In the genomic region with DNA sequence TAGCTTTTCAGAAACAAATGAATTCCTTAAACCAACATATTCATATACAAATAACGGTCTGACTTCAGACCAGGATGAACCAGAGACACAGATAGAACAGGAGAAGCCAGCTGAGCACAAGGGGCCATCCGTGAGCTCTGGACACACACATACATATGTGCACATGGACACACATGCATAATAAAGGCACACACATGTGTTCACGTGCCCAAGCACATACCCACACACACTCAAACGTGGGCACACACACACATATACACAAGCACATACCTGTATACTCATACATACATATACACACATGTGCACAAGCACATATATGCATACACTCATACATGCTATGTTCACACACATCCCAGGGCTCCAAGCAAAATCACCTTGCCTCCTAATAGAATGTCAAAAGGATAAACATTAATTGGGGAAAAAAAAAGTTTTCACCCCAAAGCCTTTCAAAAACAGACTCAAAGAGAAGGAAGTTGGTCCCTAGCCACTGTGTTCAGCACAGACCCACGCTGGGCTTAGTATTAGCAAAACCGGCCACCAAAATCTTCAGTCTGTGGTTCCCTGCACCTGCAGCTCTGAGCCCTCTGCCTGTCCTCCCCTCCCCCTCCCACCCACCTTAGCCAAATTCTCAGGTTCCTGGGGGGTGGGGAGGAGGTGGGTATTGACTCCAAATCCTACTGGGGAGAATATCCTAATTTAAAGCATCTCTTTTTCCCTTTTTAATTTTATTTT, we compare ENCODE assay signal across 1 cellular context.
TF ChIP-seq lines count a peak whose summit lies in the region.

No MANE protein-coding gene starts in this region.

TF ChIP-seq in GM12878, 131 proteins besides CTCF, POLR2A, EP300 and RAD21:
- no peak; the same call in 1 of the 2 replicates for TF ChIP-seq ZNF384 (IDR thresholded peaks at IDR 0.05; ENCODE audit: borderline replicate concordance, low read depth, low read length)
- TF ChIP-seq, protein P1, sequence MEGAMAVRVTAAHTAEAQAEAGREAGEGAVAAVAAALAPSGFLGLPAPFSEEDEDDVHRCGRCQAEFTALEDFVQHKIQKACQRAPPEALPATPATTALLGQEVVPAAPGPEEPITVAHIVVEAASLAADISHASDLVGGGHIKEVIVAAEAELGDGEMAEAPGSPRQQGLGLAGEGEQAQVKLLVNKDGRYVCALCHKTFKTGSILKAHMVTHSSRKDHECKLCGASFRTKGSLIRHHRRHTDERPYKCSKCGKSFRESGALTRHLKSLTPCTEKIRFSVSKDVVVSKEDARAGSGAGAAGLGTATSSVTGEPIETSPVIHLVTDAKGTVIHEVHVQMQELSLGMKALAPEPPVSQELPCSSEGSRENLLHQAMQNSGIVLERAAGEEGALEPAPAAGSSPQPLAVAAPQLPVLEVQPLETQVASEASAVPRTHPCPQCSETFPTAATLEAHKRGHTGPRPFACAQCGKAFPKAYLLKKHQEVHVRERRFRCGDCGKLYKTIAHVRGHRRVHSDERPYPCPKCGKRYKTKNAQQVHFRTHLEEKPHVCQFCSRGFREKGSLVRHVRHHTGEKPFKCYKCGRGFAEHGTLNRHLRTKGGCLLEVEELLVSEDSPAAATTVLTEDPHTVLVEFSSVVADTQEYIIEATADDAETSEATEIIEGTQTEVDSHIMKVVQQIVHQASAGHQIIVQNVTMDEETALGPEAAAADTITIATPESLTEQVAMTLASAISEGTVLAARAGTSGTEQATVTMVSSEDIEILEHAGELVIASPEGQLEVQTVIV (IDR thresholded peaks at IDR 0.05; ENCODE audit: borderline replicate concordance, partially characterized antibody), result no peak
- TF ChIP-seq, protein P2, sequence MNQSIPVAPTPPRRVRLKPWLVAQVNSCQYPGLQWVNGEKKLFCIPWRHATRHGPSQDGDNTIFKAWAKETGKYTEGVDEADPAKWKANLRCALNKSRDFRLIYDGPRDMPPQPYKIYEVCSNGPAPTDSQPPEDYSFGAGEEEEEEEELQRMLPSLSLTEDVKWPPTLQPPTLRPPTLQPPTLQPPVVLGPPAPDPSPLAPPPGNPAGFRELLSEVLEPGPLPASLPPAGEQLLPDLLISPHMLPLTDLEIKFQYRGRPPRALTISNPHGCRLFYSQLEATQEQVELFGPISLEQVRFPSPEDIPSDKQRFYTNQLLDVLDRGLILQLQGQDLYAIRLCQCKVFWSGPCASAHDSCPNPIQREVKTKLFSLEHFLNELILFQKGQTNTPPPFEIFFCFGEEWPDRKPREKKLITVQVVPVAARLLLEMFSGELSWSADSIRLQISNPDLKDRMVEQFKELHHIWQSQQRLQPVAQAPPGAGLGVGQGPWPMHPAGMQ (IDR thresholded peaks at IDR 0.05; ENCODE audit: borderline replicate concordance), result no peak
- peak in 1 of 2 experiments; percentile 68; a peak in 2 of 4 replicates for TF ChIP-seq BHLHE40 (IDR thresholded peaks at IDR 0.05; ENCODE audit: borderline replicate concordance in 1 of 2, low read depth in 2 of 2, low read length in 1 of 2)
- 0 out of 2 replicates have a peak, but pooled peaks have one; percentile 3 for TF ChIP-seq ATF7 (IDR thresholded peaks at IDR 0.05; ENCODE audit: low read depth)
- TF ChIP-seq MEF2B (IDR thresholded peaks at IDR 0.05; ENCODE audit: partially characterized antibody, poor library complexity, severe bottlenecking), result peak; percentile 9
- TF ChIP-seq RAD51 (IDR thresholded peaks at IDR 0.05), result no peak
- TF ChIP-seq TCF12 (IDR thresholded peaks at IDR 0.05; ENCODE audit: low read depth, low read length), result 0 out of 2 replicates have a peak, but pooled peaks have one; percentile 48
